In the genomic region with DNA sequence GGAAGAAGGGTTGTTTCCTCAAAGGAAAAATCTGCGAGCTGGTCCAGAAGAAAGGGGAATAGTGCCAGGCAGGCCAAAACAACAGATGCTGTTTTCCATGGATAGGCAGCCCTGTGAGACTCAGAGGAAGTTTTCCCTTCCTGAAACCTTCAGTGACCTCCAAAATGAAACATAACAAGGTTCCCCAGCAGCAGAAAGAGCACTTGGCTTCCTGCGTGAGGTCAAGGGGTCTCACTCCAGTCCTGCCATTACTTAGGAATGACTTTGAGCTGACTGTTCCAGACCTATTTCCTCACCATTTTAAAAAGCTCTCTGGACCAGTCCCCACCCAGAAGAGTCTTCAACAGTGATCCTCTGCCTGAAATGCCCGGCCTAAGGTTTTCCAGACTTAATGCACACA, we compare ENCODE assay signal across 18 cellular contexts.
"Had no signal": no experiment of that assay in that cellular context is flagged by ENCODE, and none has a peak within 500 bp of the region (broad histone marks: within the 10 kb centered on the region; RNA-seq: fewer than 3 reads in every experiment).

No MANE protein-coding gene starts in this region.

- H3K27ac Mint-ChIP-seq: memory B cell; natural killer cell; stimulated activated naive B cell treated with anti-CD40 and anti-IgM and Interleukin-4, amounts not matched to agents 10 μg/mL and 1 μg/mL and 100 μg/mL, for 72 hours had no signal

- ATAC-seq: natural killer cell had no signal

- H3K4me3 ChIP-seq: ascending aorta, esophagus squamous epithelium, left lung, ovary had no signal

- H3K36me3 Mint-ChIP-seq: memory B cell; natural killer cell; stimulated activated naive B cell treated with anti-CD40 and anti-IgM and Interleukin-4, amounts not matched to agents 10 μg/mL and 1 μg/mL and 100 μg/mL, for 72 hours had no signal

- H3K9me3 ChIP-seq: ascending aorta, esophagus squamous epithelium, left lung, ovary had no signal

- DNase-seq: activated CD4-positive, CD25-positive, alpha-beta regulatory T cell treated with anti-CD3 and anti-CD28 coated beads, Interleukin-2, amount 50 U/mL, for 72 hours; activated CD8-positive, alpha-beta memory T cell treated with anti-CD3 and anti-CD28 coated beads for 24 hours; activated CD8-positive, alpha-beta memory T cell treated with anti-CD3 and anti-CD28 coated beads, Interleukin-2, amount 50 U/mL, for 48 hours; activated effector memory CD4-positive, alpha-beta T cell treated with Interleukin-2 at 50 U/mL for 16 hours; activated naive CD4-positive, alpha-beta T cell treated with anti-CD3 and anti-CD28 coated beads, Interleukin-2, amount 50 U/mL, for 16 hours; activated T-cell treated with anti-CD3 and anti-CD28 coated beads, Interleukin-2, amount 50 U/mL, for 48 hours; cortex of kidney; effector CD4-positive, alpha-beta T cell; esophagus squamous epithelium; hypothalamus; islet precursor cell; left lung; natural killer cell; ovary had no signal

- H3K27ac ChIP-seq: ascending aorta, esophagus squamous epithelium, left lung, ovary, VCaP had no signal

- H3K4me1 ChIP-seq: ascending aorta, esophagus squamous epithelium, left lung had no signal

- H3K36me3 ChIP-seq: ascending aorta, esophagus squamous epithelium, left lung, ovary had no signal

- H3K4me1 Mint-ChIP-seq: natural killer cell had no signal

- H3K27me3 ChIP-seq: ascending aorta, ovary had no signal

- H3K4me3 Mint-ChIP-seq: memory B cell; natural killer cell; stimulated activated naive B cell treated with anti-CD40 and anti-IgM and Interleukin-4, amounts not matched to agents 10 μg/mL and 1 μg/mL and 100 μg/mL, for 72 hours had no signal
